In the genomic region with DNA sequence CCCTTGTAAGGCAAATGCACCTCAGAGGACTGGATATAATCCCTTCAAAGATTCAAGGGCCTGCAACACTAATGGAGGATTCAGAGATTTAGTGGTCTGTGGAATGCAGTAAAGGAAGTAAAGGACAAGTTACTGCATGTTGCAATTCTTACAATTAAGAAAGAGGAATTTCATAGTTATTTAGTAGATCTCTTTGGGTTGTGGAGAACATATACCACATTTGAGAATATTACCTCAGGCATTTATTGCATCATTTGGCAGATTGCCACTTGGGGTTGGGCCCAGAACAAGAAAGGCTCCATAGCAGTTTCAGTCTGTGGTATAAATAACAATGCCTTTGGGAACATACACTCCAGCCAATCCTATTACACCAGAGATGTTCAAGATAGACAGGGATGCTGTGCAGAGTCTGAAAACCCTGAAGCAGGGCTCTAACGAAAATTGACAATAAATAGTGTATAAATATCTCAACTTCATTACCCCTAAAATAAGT, we compare ENCODE assay signal across 1 cellular context.
TF ChIP-seq lines count a peak whose summit lies in the region.

No MANE protein-coding gene starts in this region.

TF ChIP-seq in HCT116, 20 proteins besides CTCF, POLR2A, EP300 and RAD21:
- TF ChIP-seq, protein P1, sequence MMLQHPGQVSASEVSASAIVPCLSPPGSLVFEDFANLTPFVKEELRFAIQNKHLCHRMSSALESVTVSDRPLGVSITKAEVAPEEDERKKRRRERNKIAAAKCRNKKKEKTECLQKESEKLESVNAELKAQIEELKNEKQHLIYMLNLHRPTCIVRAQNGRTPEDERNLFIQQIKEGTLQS (IDR thresholded peaks at IDR 0.05) = peak; percentile 19; the same call in 1 of the 2 replicates
- no peak for TF ChIP-seq EGR1 (IDR thresholded peaks at IDR 0.05; ENCODE audit: low read depth)
- TF ChIP-seq, protein P2, sequence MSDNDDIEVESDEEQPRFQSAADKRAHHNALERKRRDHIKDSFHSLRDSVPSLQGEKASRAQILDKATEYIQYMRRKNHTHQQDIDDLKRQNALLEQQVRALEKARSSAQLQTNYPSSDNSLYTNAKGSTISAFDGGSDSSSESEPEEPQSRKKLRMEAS (IDR thresholded peaks at IDR 0.05) = no peak
